ENCODE assay signal across 1 cellular context in genomic region chr5:69432412-69433206, GRCh38.
TF ChIP-seq lines count a peak whose summit lies in the region.

No MANE protein-coding gene starts in this region.

TF ChIP-seq in GM12878, 131 proteins besides CTCF, POLR2A, EP300 and RAD21 (continued from another document and continues in another):
- TF ChIP-seq CUX1 (IDR thresholded peaks at IDR 0.05; ENCODE audit: insufficient replicate concordance, low read depth, low read length) (peak; percentile 51), E2F4 (IDR thresholded peaks at IDR 0.05; ENCODE audit: low read depth, low read length) (no peak), IRF4 (IDR thresholded peaks at IDR 0.05; ENCODE audit: low read depth, low read length) (peak; percentile 62; the same call in 1 of the 2 replicates), JUNB (IDR thresholded peaks at IDR 0.05) (peak; percentile 19), NFIC (IDR thresholded peaks at IDR 0.05; ENCODE audit: low read depth, low read length) (peak; percentile 73), MLLT1 (IDR thresholded peaks at IDR 0.05) (no peak), ZBED1 (IDR thresholded peaks at IDR 0.05; ENCODE audit: borderline replicate concordance) (peak; percentile 96; the same call in 1 of the 2 replicates), EED (IDR thresholded peaks at IDR 0.05; ENCODE audit: low read depth) (peak; percentile 82), HDAC6 (IDR thresholded peaks at IDR 0.05; ENCODE audit: unreplicated experiment) (no peak), EZH2 (IDR thresholded peaks at IDR 0.05; ENCODE audit: borderline replicate concordance, control insufficient read depth, low read depth, low read length) (no peak), YBX1 (IDR thresholded peaks at IDR 0.05) (no peak), SKIL (IDR thresholded peaks at IDR 0.05; ENCODE audit: low read depth, poor library complexity, severe bottlenecking) (peak; percentile 79), ZNF622 (IDR thresholded peaks at IDR 0.05) (no peak), ZBTB11 (CRISPR knock-in tag; IDR thresholded peaks at IDR 0.05) (no peak), STAT1 (conservative IDR thresholded peaks at IDR 0.05) (no peak), NRF1 (conservative IDR thresholded peaks at IDR 0.05; ENCODE audit: low read depth, low read length) (no peak), TBL1XR1 (IDR thresholded peaks at IDR 0.05; ENCODE audit: low read depth, low read length) (no peak), PAX8 (IDR thresholded peaks at IDR 0.05) (no peak), LARP7 (IDR thresholded peaks at IDR 0.05) (no peak), RBBP5 (conservative IDR thresholded peaks at IDR 0.05) (0 out of 2 replicates have a peak, but pooled peaks have one; percentile 49), MAX (IDR thresholded peaks at IDR 0.05; ENCODE audit: low read depth, low read length) (0 out of 2 replicates have a peak, but pooled peaks have one; percentile 21), ZBTB40 (IDR thresholded peaks at IDR 0.05; ENCODE audit: borderline replicate concordance) (no peak), CBFB (IDR thresholded peaks at IDR 0.05; ENCODE audit: low read depth) (peak; percentile 42; the same call in 1 of the 2 replicates), IKZF1 (conservative IDR thresholded peaks at IDR 0.05) (peak; percentile 78), TCF12 (IDR thresholded peaks at IDR 0.05; ENCODE audit: low read depth, low read length) (peak; percentile 63; the same call in 1 of the 2 replicates), SMARCA5 (IDR thresholded peaks at IDR 0.05) (no peak), CBX3 (IDR thresholded peaks at IDR 0.05; ENCODE audit: borderline replicate concordance, low read depth) (no peak), PKNOX1 (IDR thresholded peaks at IDR 0.05) (peak; percentile 43; the same call in 1 of the 2 replicates), HDAC2 (IDR thresholded peaks at IDR 0.05) (no peak), NFYA (IDR thresholded peaks at IDR 0.05; ENCODE audit: borderline replicate concordance, low read depth, low read length) (no peak), USF2 (IDR thresholded peaks at IDR 0.05; ENCODE audit: borderline replicate concordance, low read depth, low read length) (no peak), NKRF (conservative IDR thresholded peaks at IDR 0.05) (no peak), FOS (IDR thresholded peaks at IDR 0.05; ENCODE audit: borderline replicate concordance, extremely low read depth, insufficient read length) (no peak)
